In the genomic region with DNA sequence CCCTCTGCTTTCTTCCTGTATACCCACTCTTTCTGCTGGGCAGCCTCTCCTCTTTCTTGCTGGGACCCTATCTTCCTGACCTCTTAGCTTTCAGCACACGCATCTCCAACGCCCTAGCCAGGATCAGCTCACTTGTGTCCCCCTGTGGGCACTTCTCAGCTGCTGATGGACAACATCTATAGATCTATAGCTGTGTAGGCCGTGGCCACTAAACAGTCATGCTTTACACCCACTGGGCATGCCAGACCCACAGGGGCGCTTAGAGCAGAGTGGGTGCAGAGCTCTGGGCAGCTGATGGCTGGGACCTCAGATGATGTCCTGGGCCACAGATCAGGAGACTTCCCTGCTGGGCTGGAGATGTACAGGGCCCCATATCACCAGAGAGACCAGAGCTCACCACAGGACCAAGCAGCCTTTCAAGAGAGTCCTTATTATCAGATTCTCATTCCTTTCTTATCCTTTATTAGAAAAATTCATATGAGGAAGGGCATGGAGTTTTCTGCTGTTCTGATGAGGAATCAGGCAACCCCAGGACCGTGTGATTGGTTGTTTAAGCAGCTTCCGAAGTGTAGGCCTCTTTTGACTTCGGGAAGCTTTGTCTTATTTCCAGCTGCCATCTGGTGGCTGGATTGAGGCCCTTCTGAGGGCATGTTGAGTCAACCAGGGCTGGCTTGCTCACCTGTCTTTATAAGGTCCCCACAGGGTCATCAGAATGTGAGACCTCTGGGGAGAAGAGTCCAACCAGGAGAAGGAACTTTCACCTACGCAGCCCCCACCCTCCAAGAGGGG, we compare ENCODE assay signal across 8 cellular contexts.
DNase-seq lines count a peak whose midpoint lies in the region; ATAC-seq and TF ChIP-seq lines count a peak whose summit lies in the region.

No MANE protein-coding gene starts in this region.

- H3K4me1 Mint-ChIP-seq in WTC11: peaks cover 11% of the 10 kb centered on the region

- no peak overlapping the region for H3K4me3 ChIP-seq in colonic mucosa
- H3K4me3 ChIP-seq in liver (ENCODE audit: low read depth in 1 of 3, low read length in 3 of 3): no peak overlapping the region

- H3K9me3 Mint-ChIP-seq in WTC11: peaks cover 10% of the 10 kb centered on the region

- WGBS in liver: 59% methylated on average over 8 of the region's 8 CpGs

- DNase-seq in activated gamma-delta T cell treated with Interleukin-2 at 50 U/mL for 16 hours (peak; percentile 24), activated gamma-delta T cell (lab: John Stamatoyannopoulos, UW) (no peak), NCI-H146 treated with DMSO at 0.1 percent for 48 hours (lab: John Stamatoyannopoulos, UW; ENCODE audit: unreplicated experiment) (peak; percentile 12), WTC11 (ENCODE audit: low spot score) (peak; percentile 66), colonic mucosa (peak; percentile 68)
- peak; percentile 25 for DNase-seq in stimulated activated CD8-positive, alpha-beta memory T cell treated with anti-CD3 and anti-CD28 coated beads, Interleukin-12 subunit alpha, Interleukin-12 subunit beta, amount 100 ng/mL, for 1 hour (ENCODE audit: low read depth)

- H3K4me1 ChIP-seq in colonic mucosa: no peaks in the 10 kb centered on the region
- H3K4me1 ChIP-seq in liver (ENCODE audit: control insufficient read depth in 4 of 4, insufficient read depth in 4 of 4, low read length in 3 of 4): no peaks in the 10 kb centered on the region

- TF ChIP-seq RAD21 in liver (IDR thresholded peaks at IDR 0.05): peak; percentile 88 to 90

- H3K9ac ChIP-seq in colonic mucosa (ENCODE audit: low read depth in 2 of 2, low read length in 2 of 2) (no peak overlapping the region), liver (ENCODE audit: low read depth in 1 of 2, low read length in 2 of 2) (no peak overlapping the region)

- H3K9me3 ChIP-seq in colonic mucosa (no peaks in the 10 kb centered on the region), liver (ENCODE audit: control insufficient read depth in 4 of 4, low read length in 3 of 4) (no peaks in the 10 kb centered on the region)

- peaks cover 13% of the 10 kb centered on the region for H3K36me3 Mint-ChIP-seq in WTC11

- H3K36me3 ChIP-seq in colonic mucosa (no peaks in the 10 kb centered on the region), liver (ENCODE audit: control insufficient read depth in 4 of 4, insufficient read depth in 3 of 4, low read depth in 1 of 4, low read length in 3 of 4) (no peaks in the 10 kb centered on the region)

- H3K27me3 Mint-ChIP-seq in WTC11 (ENCODE audit: low read depth): no peaks in the 10 kb centered on the region

- ATAC-seq in WTC11 (peak; percentile 93), HG03439 (IDR thresholded peaks at IDR 0.05; ENCODE audit: unreplicated experiment) (no peak)

- CTCF ChIA-PET in WTC11 (lab: Charles Lee): interaction anchor here (0.6 to 8.6 kb wide), 42 partner anchors 9 to 331 kb away, joined by 3 to 166 read pairs (median 5); a partner anchor contains a TSS

- POLR2A ChIA-PET in WTC11 (lab: Charles Lee): interaction anchor here (0.6 to 1.3 kb wide), 3 partner anchors 9 to 148 kb away, joined by 3 to 8 read pairs (median 4); a partner anchor contains a TSS

- H3K27ac Mint-ChIP-seq in WTC11: no peak overlapping the region

- peak; percentile 32; the same call in 1 of the 2 replicates for TF ChIP-seq CTCF in WTC11 (IDR thresholded peaks at IDR 0.05)
- peak; percentile 55 for TF ChIP-seq CTCF in colonic mucosa (IDR thresholded peaks at IDR 0.05)
- TF ChIP-seq CTCF in liver (IDR thresholded peaks at IDR 0.05; ENCODE audit: low read depth, low read length, missing input control): peak; percentile 69

- intact Hi-C loops in colonic mucosa (cut with DNase I): loop anchor here (2.0 to 10.0 kb wide), 3 partner anchors 120 to 310 kb away; a partner anchor contains a TSS

- H3K27ac ChIP-seq in colonic mucosa (no peak overlapping the region), liver (ENCODE audit: low read depth in 1 of 2, low read length in 2 of 2) (no peak overlapping the region)

- H3K4me3 Mint-ChIP-seq in WTC11: no peak overlapping the region

- H3K27me3 ChIP-seq in colonic mucosa (no peaks in the 10 kb centered on the region), liver (ENCODE audit: control insufficient read depth in 4 of 4, insufficient read depth in 4 of 4, low read length in 3 of 4) (peaks cover 0 to 2% (median 0%) of the 10 kb centered on the region in 4 donors)

TF ChIP-seq in WTC11, 78 proteins besides CTCF, POLR2A, EP300 and RAD21:
- TF ChIP-seq NFYB (CRISPR knock-in tag; conservative IDR thresholded peaks at IDR 0.05; ENCODE audit: low read depth) (peak; percentile 30; the same call in 1 of the 2 replicates), EMX1 (CRISPR knock-in tag; IDR thresholded peaks at IDR 0.05) (no peak), ETV6 (CRISPR knock-in tag; IDR thresholded peaks at IDR 0.05) (0 out of 2 replicates have a peak, but pooled peaks have one; percentile 26)

TF ChIP-seq in liver, 16 proteins besides CTCF, POLR2A, EP300 and RAD21:
- TF ChIP-seq, protein P1, sequence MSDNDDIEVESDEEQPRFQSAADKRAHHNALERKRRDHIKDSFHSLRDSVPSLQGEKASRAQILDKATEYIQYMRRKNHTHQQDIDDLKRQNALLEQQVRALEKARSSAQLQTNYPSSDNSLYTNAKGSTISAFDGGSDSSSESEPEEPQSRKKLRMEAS (IDR thresholded peaks at IDR 0.05): no peak
- no peak for TF ChIP-seq GABPA (IDR thresholded peaks at IDR 0.05 in 1 of 2, conservative IDR thresholded peaks at IDR 0.05 in 1 of 2)
- TF ChIP-seq, protein P2, sequence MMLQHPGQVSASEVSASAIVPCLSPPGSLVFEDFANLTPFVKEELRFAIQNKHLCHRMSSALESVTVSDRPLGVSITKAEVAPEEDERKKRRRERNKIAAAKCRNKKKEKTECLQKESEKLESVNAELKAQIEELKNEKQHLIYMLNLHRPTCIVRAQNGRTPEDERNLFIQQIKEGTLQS (IDR thresholded peaks at IDR 0.05): no peak
- TF ChIP-seq EGR1 (IDR thresholded peaks at IDR 0.05; ENCODE audit: low read depth in 2 of 2): no peak
- TF ChIP-seq, protein P3, sequence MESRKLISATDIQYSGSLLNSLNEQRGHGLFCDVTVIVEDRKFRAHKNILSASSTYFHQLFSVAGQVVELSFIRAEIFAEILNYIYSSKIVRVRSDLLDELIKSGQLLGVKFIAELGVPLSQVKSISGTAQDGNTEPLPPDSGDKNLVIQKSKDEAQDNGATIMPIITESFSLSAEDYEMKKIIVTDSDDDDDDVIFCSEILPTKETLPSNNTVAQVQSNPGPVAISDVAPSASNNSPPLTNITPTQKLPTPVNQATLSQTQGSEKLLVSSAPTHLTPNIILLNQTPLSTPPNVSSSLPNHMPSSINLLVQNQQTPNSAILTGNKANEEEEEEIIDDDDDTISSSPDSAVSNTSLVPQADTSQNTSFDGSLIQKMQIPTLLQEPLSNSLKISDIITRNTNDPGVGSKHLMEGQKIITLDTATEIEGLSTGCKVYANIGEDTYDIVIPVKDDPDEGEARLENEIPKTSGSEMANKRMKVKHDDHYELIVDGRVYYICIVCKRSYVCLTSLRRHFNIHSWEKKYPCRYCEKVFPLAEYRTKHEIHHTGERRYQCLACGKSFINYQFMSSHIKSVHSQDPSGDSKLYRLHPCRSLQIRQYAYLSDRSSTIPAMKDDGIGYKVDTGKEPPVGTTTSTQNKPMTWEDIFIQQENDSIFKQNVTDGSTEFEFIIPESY (IDR thresholded peaks at IDR 0.05): no peak
- no peak for TF ChIP-seq HNF4A (conservative IDR thresholded peaks at IDR 0.05)
- TF ChIP-seq TAF1 (conservative IDR thresholded peaks at IDR 0.05): no peak
- TF ChIP-seq HNF4G (IDR thresholded peaks at IDR 0.05): no peak
- no peak for TF ChIP-seq FOXA1 (IDR thresholded peaks at IDR 0.05)
